9 cellular contexts compared by ENCODE assay signal in genomic region chr5:68683632-68684035, GRCh38.
DNase-seq lines count a peak whose midpoint lies in the region; TF ChIP-seq lines count a peak whose summit lies in the region.
"Had no signal": no experiment of that assay in that cellular context is flagged by ENCODE, and none has a peak within 500 bp of the region (broad histone marks: within the 10 kb centered on the region; RNA-seq: fewer than 3 reads in every experiment).

No MANE protein-coding gene starts in this region.

- TF ChIP-seq CTCF in HFF-Myc (IDR thresholded peaks at IDR 0.05; ENCODE audit: low read depth, low read length, missing control alignments): no peak
- no peak for TF ChIP-seq CTCF in hepatocyte (IDR thresholded peaks at IDR 0.05; ENCODE audit: poor library complexity)
- no peak for TF ChIP-seq CTCF in thyroid gland (IDR thresholded peaks at IDR 0.05)

- no peaks in the 10 kb centered on the region for H3K9me2 ChIP-seq in hepatocyte (replicated peaks; ENCODE audit: insufficient read depth)

- H3K9me3 ChIP-seq in adipocyte (ENCODE audit: control insufficient read depth, low read length): no peaks in the 10 kb centered on the region
- no peaks in the 10 kb centered on the region for H3K9me3 ChIP-seq in hepatocyte (ENCODE audit: low read depth)
- no peaks in the 10 kb centered on the region for H3K9me3 ChIP-seq in thyroid gland

- H3K27me3 ChIP-seq in adipocyte (replicated peaks; ENCODE audit: control insufficient read depth, insufficient read depth, low read length) (no peaks in the 10 kb centered on the region), hepatocyte (no peaks in the 10 kb centered on the region), thyroid gland (no peaks in the 10 kb centered on the region)

- WGBS in hepatocyte (ENCODE audit: low lambda C conversion rate, missing lambda C conversion rate): 51% methylated on average over 5 of the region's 5 CpGs
- 40 to 45% methylated on average over 5 of the region's 5 CpGs for WGBS in thyroid gland, 2 donors

- H3K9ac ChIP-seq in adipocyte (ENCODE audit: low read length): peak overlapping the region; percentile 40

- H3K4me3 ChIP-seq in HFF-Myc (replicated peaks; ENCODE audit: low read depth, low read length): no peak overlapping the region
- no peak overlapping the region for H3K4me3 ChIP-seq in adipocyte (ENCODE audit: low read length)
- no peak overlapping the region for H3K4me3 ChIP-seq in hepatocyte
- no peak overlapping the region for H3K4me3 ChIP-seq in thyroid gland (replicated peaks in 1 of 3)

- H3K4me1 ChIP-seq in adipocyte (ENCODE audit: control insufficient read depth, insufficient read depth, low read length) (peaks cover 64% of the 10 kb centered on the region), hepatocyte (ENCODE audit: insufficient read depth) (peaks cover 22% of the 10 kb centered on the region), thyroid gland (peaks cover 25 to 38% of the 10 kb centered on the region in 2 donors)

- H4K20me1 ChIP-seq in hepatocyte (ENCODE audit: insufficient read depth, poor library complexity, severe bottlenecking): no peaks in the 10 kb centered on the region

- intact Hi-C loops in thyroid gland (cut with DNase I): no loop called here

- H2AFZ ChIP-seq in hepatocyte: no peak overlapping the region

- DNase-seq in HFF-Myc (ENCODE audit: extremely low read depth, low read depth) (peak; percentile 90), adipocyte (ENCODE audit: low read depth) (peak; percentile 95), hepatocyte (ENCODE audit: low spot score) (peak; percentile 71), thyroid gland (peak; percentile 56 to 73), NCI-H1694 (lab: John Stamatoyannopoulos, UW) (no peak), globus pallidus (ENCODE audit: low spot score) (no peak), NCI-H510A treated with DMSO at 0.1 percent for 48 hours (lab: John Stamatoyannopoulos, UW) (no peak)
- DNase-seq: activated CD4-positive, alpha-beta T cell treated with anti-CD3 and anti-CD28 coated beads for 48 hours; NCI-H345 had no signal

- H3K36me3 ChIP-seq in adipocyte (ENCODE audit: control insufficient read depth, insufficient read depth, low read length, severe bottlenecking): no peaks in the 10 kb centered on the region
- no peaks in the 10 kb centered on the region for H3K36me3 ChIP-seq in hepatocyte (replicated peaks; ENCODE audit: insufficient read depth, low read depth)
- H3K36me3 ChIP-seq in thyroid gland: no peaks in the 10 kb centered on the region

- no peak for TF ChIP-seq POLR2A in thyroid gland (IDR thresholded peaks at IDR 0.05)

- no peak overlapping the region for H3K4me2 ChIP-seq in hepatocyte

- H3K79me2 ChIP-seq in hepatocyte: no peaks in the 10 kb centered on the region

- no peak overlapping the region for H3K27ac ChIP-seq in hepatocyte
- H3K27ac ChIP-seq in thyroid gland: peak overlapping the region in 2 of 3 donors; percentile 54 to 67

Comparison
In these comparisons a context has a peak if more than half of its experiments do, and no peak if none do; other contexts are left out.
1. DNase-seq: peak in HFF-Myc (single experiment), adipocyte (single experiment), hepatocyte (single experiment) and thyroid gland (2 of 2); none in NCI-H1694 (single experiment), globus pallidus (single experiment) and NCI-H510A treated with DMSO at 0.1 percent for 48 hours (single experiment).